1 cellular context compared by ENCODE assay signal in genomic region chr22:24894220-24894975, GRCh38.
TF ChIP-seq lines count a peak whose summit lies in the region.

No MANE protein-coding gene starts in this region.

TF ChIP-seq in HepG2, 621 proteins besides CTCF, POLR2A, EP300 and RAD21 (continued from another document and continues in another):
- peak; percentile 60; the same call in 1 of the 2 replicates for TF ChIP-seq ZNF609 (CRISPR knock-in tag; IDR thresholded peaks at IDR 0.05; ENCODE audit: borderline replicate concordance)
- no peak for TF ChIP-seq PHB2 (IDR thresholded peaks at IDR 0.05; ENCODE audit: partially characterized antibody)
- TF ChIP-seq PITX1 (CRISPR knock-in tag; IDR thresholded peaks at IDR 0.05): peak; percentile 38; the same call in 1 of the 2 replicates
- peak; percentile 42; the same call in 1 of the 2 replicates for TF ChIP-seq CREB1 (IDR thresholded peaks at IDR 0.05)
- no peak for TF ChIP-seq CREB1 (CRISPR knock-in tag; IDR thresholded peaks at IDR 0.05)
- TF ChIP-seq ZNF737 (CRISPR knock-in tag; IDR thresholded peaks at IDR 0.05; ENCODE audit: borderline replicate concordance): no peak
- TF ChIP-seq ZBTB4 (CRISPR knock-in tag; IDR thresholded peaks at IDR 0.05; ENCODE audit: borderline replicate concordance): no peak
- TF ChIP-seq ZNF256 (CRISPR knock-in tag; conservative IDR thresholded peaks at IDR 0.05): no peak
- no peak for TF ChIP-seq MBD4 (IDR thresholded peaks at IDR 0.05; ENCODE audit: borderline replicate concordance, low read length)
- peak; percentile 56; the same call in 1 of the 2 replicates for TF ChIP-seq MXD3 (CRISPR knock-in tag; IDR thresholded peaks at IDR 0.05)
- TF ChIP-seq EEA1 (CRISPR knock-in tag; IDR thresholded peaks at IDR 0.05; ENCODE audit: borderline replicate concordance): no peak
- TF ChIP-seq SIN3A (IDR thresholded peaks at IDR 0.05; ENCODE audit: borderline replicate concordance, low read depth, low read length): peak; percentile 50; the same call in 1 of the 2 replicates
- no peak for TF ChIP-seq MTERF4 (CRISPR knock-in tag; IDR thresholded peaks at IDR 0.05)
- 0 out of 2 replicates have a peak, but pooled peaks have one; percentile 43 for TF ChIP-seq ESRRA (CRISPR knock-in tag; IDR thresholded peaks at IDR 0.05; ENCODE audit: low read depth)
- no peak for TF ChIP-seq KLF9 (CRISPR knock-in tag; IDR thresholded peaks at IDR 0.05; ENCODE audit: low read depth)
- no peak for TF ChIP-seq CHCHD3 (CRISPR knock-in tag; IDR thresholded peaks at IDR 0.05)
- TF ChIP-seq ZNF879 (CRISPR knock-in tag; IDR thresholded peaks at IDR 0.05): no peak
- peak; percentile 89; the same call in 1 of the 2 replicates for TF ChIP-seq ZNF224 (CRISPR knock-in tag; IDR thresholded peaks at IDR 0.05)
- TF ChIP-seq FOXC1 (CRISPR knock-in tag; IDR thresholded peaks at IDR 0.05; ENCODE audit: borderline replicate concordance): no peak
- TF ChIP-seq SMAD9 (CRISPR knock-in tag; IDR thresholded peaks at IDR 0.05): no peak
- TF ChIP-seq ZSCAN21 (CRISPR knock-in tag; IDR thresholded peaks at IDR 0.05; ENCODE audit: borderline replicate concordance): no peak
- TF ChIP-seq GMEB1 (CRISPR knock-in tag; IDR thresholded peaks at IDR 0.05; ENCODE audit: borderline replicate concordance): no peak
- TF ChIP-seq ETS1 (CRISPR knock-in tag; IDR thresholded peaks at IDR 0.05): 0 out of 2 replicates have a peak, but pooled peaks have one; percentile 40
- no peak for TF ChIP-seq U2AF1 (optimal IDR thresholded peaks at IDR 0.05; ENCODE audit: low read depth, low read length)
- no peak for TF ChIP-seq ZNF230 (CRISPR knock-in tag; IDR thresholded peaks at IDR 0.05)
- TF ChIP-seq ZC3H4 (CRISPR knock-in tag; IDR thresholded peaks at IDR 0.05; ENCODE audit: borderline replicate concordance): no peak
- TF ChIP-seq ZNF569 (CRISPR knock-in tag; IDR thresholded peaks at IDR 0.05; ENCODE audit: borderline replicate concordance): no peak
- 0 out of 2 replicates have a peak, but pooled peaks have one; percentile 54 for TF ChIP-seq SATB2 (CRISPR knock-in tag; IDR thresholded peaks at IDR 0.05)
- TF ChIP-seq ZNF616 (CRISPR knock-in tag; IDR thresholded peaks at IDR 0.05; ENCODE audit: low read depth): no peak
- TF ChIP-seq SIX4 (CRISPR knock-in tag; IDR thresholded peaks at IDR 0.05): peak; percentile 60; the same call in 1 of the 2 replicates
- TF ChIP-seq ZNF207 (IDR thresholded peaks at IDR 0.05; ENCODE audit: borderline replicate concordance): no peak
- no peak for TF ChIP-seq CBX1 (IDR thresholded peaks at IDR 0.05; ENCODE audit: low read depth)
- TF ChIP-seq MEIS2 (CRISPR knock-in tag; IDR thresholded peaks at IDR 0.05): peak; percentile 62
- TF ChIP-seq ZNF687 (CRISPR knock-in tag; IDR thresholded peaks at IDR 0.05): peak; percentile 64; the same call in 1 of the 2 replicates
- TF ChIP-seq E2F5 (CRISPR knock-in tag; conservative IDR thresholded peaks at IDR 0.05): no peak
- no peak for TF ChIP-seq KLF13 (CRISPR knock-in tag; IDR thresholded peaks at IDR 0.05)
- no peak for TF ChIP-seq ZBTB10 (CRISPR knock-in tag; IDR thresholded peaks at IDR 0.05; ENCODE audit: borderline replicate concordance)
- peak; percentile 76 for TF ChIP-seq DMAP1 (CRISPR knock-in tag; IDR thresholded peaks at IDR 0.05)
- no peak for TF ChIP-seq ATM (IDR thresholded peaks at IDR 0.05; ENCODE audit: borderline replicate concordance)
- TF ChIP-seq KAT8 (CRISPR knock-in tag; IDR thresholded peaks at IDR 0.05): peak; percentile 56; the same call in 1 of the 2 replicates
